ENCODE assay signal across 27 cellular contexts in the genomic region with DNA sequence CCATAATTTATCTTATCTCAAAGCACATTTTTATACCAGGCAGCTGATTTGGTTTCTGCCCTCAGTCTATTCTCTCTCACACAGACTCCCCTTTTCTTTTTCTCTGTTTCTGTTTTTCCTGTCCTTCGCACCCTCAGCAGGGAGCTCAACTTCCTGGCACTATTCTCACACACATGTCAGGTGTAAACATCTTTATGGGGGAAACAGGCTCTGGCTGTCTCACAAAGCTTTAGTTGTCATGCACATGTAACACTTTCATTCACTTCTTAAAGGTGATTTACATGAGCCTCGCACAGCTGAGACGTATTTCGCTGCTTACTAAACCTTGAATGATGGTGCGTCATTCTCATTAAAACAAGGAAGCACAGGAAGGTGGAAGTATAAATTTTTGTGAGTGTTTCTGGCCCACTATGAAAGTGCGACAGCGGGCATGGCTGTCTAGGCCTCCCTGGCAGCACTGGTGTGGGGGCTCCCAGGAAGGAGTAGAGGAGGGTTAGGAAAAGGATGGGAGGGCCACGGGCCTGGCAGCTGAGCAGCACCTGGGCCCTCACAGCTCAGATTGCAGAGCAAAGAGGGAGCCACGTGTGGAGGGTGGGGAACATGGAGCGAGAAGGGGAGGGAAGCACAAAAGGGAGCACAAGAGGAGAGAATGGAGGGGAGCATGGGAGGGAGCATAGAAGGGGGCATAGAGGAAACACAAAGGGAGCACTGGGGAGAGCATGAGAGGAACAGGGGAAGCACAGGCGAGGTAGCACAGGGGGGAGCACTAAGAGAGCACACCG. TPM values are rescaled to one million over a fixed set of nuclear protein-coding genes. Genes with fewer than 3 reads are reported as not detected.
A peak's percentile ranks its signal among the peaks of the same experiment; 100 is the strongest.
DNase-seq lines count a peak whose midpoint lies in the region; ATAC-seq, FAIRE-seq and TF ChIP-seq lines count a peak whose summit lies in the region.
"Had no signal": no experiment of that assay in that cellular context is flagged by ENCODE, and none has a peak within 500 bp of the region (broad histone marks: within the 10 kb centered on the region; RNA-seq: fewer than 3 reads in every experiment).

No MANE protein-coding gene starts in this region.

- H3K36me3 Mint-ChIP-seq in osteocyte (ENCODE audit: unreplicated experiment), result no peaks in the 10 kb centered on the region
- H3K36me3 Mint-ChIP-seq: memory B cell; stimulated activated memory B cell treated with anti-CD40 and anti-IgM and Interleukin-4, amounts not matched to agents 10 μg/mL and 1 μg/mL and 100 μg/mL, for 72 hours had no signal

- no peaks in the 10 kb centered on the region for H3K36me3 ChIP-seq in HUES48 (ENCODE audit: control insufficient read depth, insufficient read depth, low read length)
- no peaks in the 10 kb centered on the region for H3K36me3 ChIP-seq in iPS-20b (ENCODE audit: insufficient read depth, low read depth, low read length)
- H3K36me3 ChIP-seq: ovary, spleen, suprapubic skin, WERI-Rb-1 had no signal

- H3K4me1 ChIP-seq in HUES48 (ENCODE audit: control insufficient read depth, insufficient read depth, low read length) (peaks cover 25% of the 10 kb centered on the region), iPS-20b (ENCODE audit: insufficient read depth, low read length) (peaks cover 18% of the 10 kb centered on the region; the same call in 1 of the 2 replicates)
- H3K4me1 ChIP-seq: spleen, suprapubic skin had no signal

- no peak overlapping the region for H3K4me3 Mint-ChIP-seq in osteocyte (ENCODE audit: unreplicated experiment)
- H3K4me3 Mint-ChIP-seq: activated CD4-positive, alpha-beta T cell treated with anti-CD3 and anti-CD28 coated beads, Interleukin-2, amount 10 ng/mL, durations not matched to agents 7 days and 5 days; activated naive CD8-positive, alpha-beta T cell treated with anti-CD3 and anti-CD28 coated beads, Interleukin-2, amount 10 ng/mL, durations not matched to agents 7 days and 5 days; central memory CD8-positive, alpha-beta T cell; HFFc6; memory B cell; naive B cell; stimulated activated memory B cell treated with anti-CD40 and anti-IgM and Interleukin-4, amounts not matched to agents 10 μg/mL and 1 μg/mL and 100 μg/mL, for 72 hours had no signal

- H3K27me3 ChIP-seq in HUES48 (ENCODE audit: control insufficient read depth, insufficient read depth, low read length) (peaks cover 7% of the 10 kb centered on the region), iPS-20b (ENCODE audit: insufficient read depth, low read length) (no peaks in the 10 kb centered on the region)
- H3K27me3 ChIP-seq: ovary had no signal

- H3K27me3 Mint-ChIP-seq in osteocyte (ENCODE audit: unreplicated experiment), result peaks cover 7% of the 10 kb centered on the region
- H3K27me3 Mint-ChIP-seq: activated naive CD8-positive, alpha-beta T cell treated with anti-CD3 and anti-CD28 coated beads, Interleukin-2, amount 10 ng/mL, durations not matched to agents 7 days and 5 days had no signal

- H3K9me3 Mint-ChIP-seq in osteocyte (ENCODE audit: unreplicated experiment), result peaks cover 3% of the 10 kb centered on the region
- H3K9me3 Mint-ChIP-seq: activated CD4-positive, alpha-beta T cell treated with anti-CD3 and anti-CD28 coated beads, Interleukin-2, amount 10 ng/mL, durations not matched to agents 7 days and 5 days; central memory CD8-positive, alpha-beta T cell; memory B cell; stimulated activated memory B cell treated with anti-CD40 and anti-IgM and Interleukin-4, amounts not matched to agents 10 μg/mL and 1 μg/mL and 100 μg/mL, for 72 hours had no signal

- no peak for ATAC-seq in HG03097 (IDR thresholded peaks at IDR 0.05; ENCODE audit: low FRiP score, unreplicated experiment)
- ATAC-seq: K562; right cardiac atrium; SK-N-SH treated with all-trans-retinoic acid at 6 μM for 48 hours; stimulated activated memory B cell treated with anti-CD40 and anti-IgM and Interleukin-4, amounts not matched to agents 10 μg/mL and 1 μg/mL and 100 μg/mL, for 72 hours had no signal

- TF ChIP-seq CTCF in osteocyte (IDR thresholded peaks at IDR 0.05), result no peak

- no peak for FAIRE-seq in GM19239 (lab: Jason Lieb, UNC)
- FAIRE-seq: D721Med, K562 had no signal

- H3K27ac Mint-ChIP-seq in osteocyte (ENCODE audit: unreplicated experiment), result no peak overlapping the region
- H3K27ac Mint-ChIP-seq: activated CD4-positive, alpha-beta T cell treated with anti-CD3 and anti-CD28 coated beads, Interleukin-2, amount 10 ng/mL, durations not matched to agents 7 days and 5 days; activated naive CD8-positive, alpha-beta T cell treated with anti-CD3 and anti-CD28 coated beads, Interleukin-2, amount 10 ng/mL, durations not matched to agents 7 days and 5 days; HFFc6; memory B cell; stimulated activated memory B cell treated with anti-CD40 and anti-IgM and Interleukin-4, amounts not matched to agents 10 μg/mL and 1 μg/mL and 100 μg/mL, for 72 hours had no signal

- H3K9me3 ChIP-seq in HUES48 (ENCODE audit: control insufficient read depth, insufficient read depth, low read length), result no peaks in the 10 kb centered on the region
- H3K9me3 ChIP-seq in iPS-20b (ENCODE audit: insufficient read depth, low read depth, low read length), result peaks cover 4% of the 10 kb centered on the region; the same call in 1 of the 2 replicates
- H3K9me3 ChIP-seq: ovary had no signal

- peak overlapping the region; percentile 80 for H3K27ac ChIP-seq in HUES48 (ENCODE audit: low read depth, low read length)
- H3K27ac ChIP-seq in iPS-20b (ENCODE audit: low read length), result no peak overlapping the region
- H3K27ac ChIP-seq: ovary, spleen, suprapubic skin, WERI-Rb-1 had no signal

- peak; percentile 23 for DNase-seq in NCI-H2107 treated with DMSO at 0.1 percent for 48 hours (lab: John Stamatoyannopoulos, UW; ENCODE audit: unreplicated experiment)
- peak; percentile 64 for DNase-seq in osteocyte (ENCODE audit: extremely low spot score, unreplicated experiment)
- no peak for DNase-seq in NCI-H146 (lab: John Stamatoyannopoulos, UW)
- DNase-seq in GM19239 (ENCODE audit: insufficient read length, low spot score), result no peak
- DNase-seq: activated CD4-positive, alpha-beta T cell treated with anti-CD3 and anti-CD28 coated beads, Interleukin-2, amount 10 ng/mL, durations not matched to agents 7 days and 5 days; activated naive CD8-positive, alpha-beta T cell treated with anti-CD3 and anti-CD28 coated beads, Interleukin-2, amount 10 ng/mL, durations not matched to agents 7 days and 5 days; HFFc6; naive B cell; NCI-H1436; NCI-H226; ovary; right cardiac atrium; spleen; stimulated activated CD4-positive, alpha-beta T cell treated with anti-CD3 and anti-CD28 coated beads, Interleukin-4, amount 100 ng/mL, for 1 hour had no signal

- H3K4me3 ChIP-seq in HUES48 (ENCODE audit: low read depth, low read length) (no peak overlapping the region), iPS-20b (ENCODE audit: low read length) (peak overlapping the region; percentile 12; the same call in 1 of the 2 replicates)
- H3K4me3 ChIP-seq: K562, ovary, spleen, suprapubic skin had no signal

- H3K9ac ChIP-seq in HUES48 (ENCODE audit: low read depth, low read length), result no peak overlapping the region
- H3K9ac ChIP-seq in iPS-20b (ENCODE audit: low read depth, low read length), result peak overlapping the region; percentile 8; the same call in 1 of the 2 replicates

- no peaks in the 10 kb centered on the region for H3K4me1 Mint-ChIP-seq in osteocyte (ENCODE audit: unreplicated experiment)
- H3K4me1 Mint-ChIP-seq: activated CD4-positive, alpha-beta T cell treated with anti-CD3 and anti-CD28 coated beads, Interleukin-2, amount 10 ng/mL, durations not matched to agents 7 days and 5 days; central memory CD8-positive, alpha-beta T cell; memory B cell; stimulated activated memory B cell treated with anti-CD40 and anti-IgM and Interleukin-4, amounts not matched to agents 10 μg/mL and 1 μg/mL and 100 μg/mL, for 72 hours had no signal

RNA-seq across cellular contexts. Expression of a gene that starts 46.2 kb away (rescaled TPM):
- total RNA-seq in osteocyte, result not detected in 2 replicates
- total RNA-seq: activated CD4-positive, alpha-beta T cell treated with anti-CD3 and anti-CD28 coated beads, Interleukin-2, amount 10 ng/mL, durations not matched to agents 7 days and 5 days; dermis microvascular lymphatic vessel endothelial cell; HFFc6; K562; MCF 10A had no signal

Comparison
In these comparisons a context has a peak if more than half of its experiments do, and no peak if none do; other contexts are left out.
1. DNase-seq: peak in NCI-H2107 treated with DMSO at 0.1 percent for 48 hours (single experiment) and osteocyte (single experiment); none in NCI-H146 (single experiment) and GM19239 (single experiment).